Comparison of ENCODE assay signal across 10 cellular contexts in the genomic region with DNA sequence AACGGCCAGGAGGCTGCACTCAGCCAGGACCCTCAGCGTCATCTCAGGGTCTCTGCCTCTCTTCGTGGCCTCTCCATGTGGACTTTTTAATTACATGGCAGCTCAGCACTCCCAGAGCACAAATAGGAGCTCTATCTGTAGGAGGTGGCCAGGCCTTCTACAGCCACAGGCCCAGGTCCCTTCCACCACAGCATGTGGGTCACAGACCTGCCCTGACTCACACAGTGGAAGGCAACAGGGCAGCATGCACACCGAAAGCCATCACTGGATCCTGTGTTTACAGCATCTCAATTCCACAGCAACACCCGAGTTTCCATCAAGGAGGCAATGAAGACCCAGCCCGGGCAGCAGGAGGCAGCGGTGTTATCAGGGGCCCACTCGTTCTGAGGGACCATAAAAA.
A peak's percentile ranks its signal among the peaks of the same experiment; 100 is the strongest.
DNase-seq lines count a peak whose midpoint lies in the region; ATAC-seq and TF ChIP-seq lines count a peak whose summit lies in the region.
"Had no signal": no experiment of that assay in that cellular context is flagged by ENCODE, and none has a peak within 500 bp of the region (broad histone marks: within the 10 kb centered on the region; RNA-seq: fewer than 3 reads in every experiment).

No MANE protein-coding gene starts in this region.

- CTCF ChIA-PET in WTC11 (lab: Charles Lee): interaction anchor here (1.5 kb wide), 1 partner anchor 49 kb away, joined by 3 read pairs; no protein-coding TSS in a partner anchor

- H2BK15ac ChIP-seq in mesenchymal stem cell (ENCODE audit: low read depth, poor library complexity, severe bottlenecking): no peak overlapping the region

- H3K9me3 ChIP-seq in mesenchymal stem cell (ENCODE audit: control insufficient read depth, low read length): no peaks in the 10 kb centered on the region
- H3K9me3 ChIP-seq in suprapubic skin: no peaks in the 10 kb centered on the region

- H3K9me3 Mint-ChIP-seq in WTC11: peaks cover 5% of the 10 kb centered on the region

- no peak for DNase-seq in HFF-Myc (ENCODE audit: extremely low read depth, low read depth)
- DNase-seq in coronary artery (ENCODE audit: low spot score): peak; percentile 77
- peak; percentile 50 for DNase-seq in mesenchymal stem cell
- no peak for DNase-seq in suprapubic skin (ENCODE audit: low spot score in 2 of 2)
- DNase-seq in ureter (ENCODE audit: low spot score): no peak
- DNase-seq in A172 (ENCODE audit: low spot score): no peak
- DNase-seq in WTC11 (ENCODE audit: low spot score): no peak
- DNase-seq: activated CD4-positive, alpha-beta T cell treated with anti-CD3 and anti-CD28 coated beads for 36 hours; stimulated activated CD4-positive, alpha-beta T cell treated with anti-CD3 and anti-CD28 coated beads, Interleukin-4, amount 100 ng/mL, for 24 hours; stimulated activated naive CD4-positive, alpha-beta T cell had no signal

- H4K91ac ChIP-seq in mesenchymal stem cell (ENCODE audit: low read length): peak overlapping the region; percentile 95

- H3K9ac ChIP-seq in mesenchymal stem cell (ENCODE audit: low read length): peak overlapping the region; percentile 69

- 54% methylated on average over 8 of the region's 8 CpGs for WGBS in mesenchymal stem cell
- WGBS in suprapubic skin: 94% methylated on average over 8 of the region's 8 CpGs

- POLR2A ChIA-PET in WTC11 (lab: Charles Lee): no interaction called here

- peak overlapping the region; percentile 94 to 95 for H3K27ac ChIP-seq in coronary artery
- no peak overlapping the region for H3K27ac ChIP-seq in mesenchymal stem cell (ENCODE audit: low read length, poor library complexity, severe bottlenecking)
- peak overlapping the region; percentile 21 for H3K27ac ChIP-seq in suprapubic skin

- peak overlapping the region; percentile 15 for H2AK5ac ChIP-seq in mesenchymal stem cell (ENCODE audit: low read length, severe bottlenecking)

- TF ChIP-seq CTCF in HFF-Myc (IDR thresholded peaks at IDR 0.05; ENCODE audit: low read depth, low read length, missing control alignments) (peak; percentile 7), coronary artery (IDR thresholded peaks at IDR 0.05) (no peak), suprapubic skin (IDR thresholded peaks at IDR 0.05) (no peak), WTC11 (IDR thresholded peaks at IDR 0.05) (no peak)

- H3K27me3 ChIP-seq in mesenchymal stem cell (ENCODE audit: control insufficient read depth in 1 of 2, insufficient read depth in 1 of 2, low read length in 2 of 2) (no peaks in the 10 kb centered on the region), suprapubic skin (no peaks in the 10 kb centered on the region)

- no peak overlapping the region for H3K4me3 ChIP-seq in HFF-Myc (replicated peaks; ENCODE audit: low read depth, low read length)
- H3K4me3 ChIP-seq in coronary artery: peak overlapping the region; percentile 23
- no peak overlapping the region for H3K4me3 ChIP-seq in mesenchymal stem cell (ENCODE audit: insufficient read depth in 1 of 2, low read depth in 1 of 2, low read length in 2 of 2)
- no peak overlapping the region for H3K4me3 ChIP-seq in suprapubic skin

- H3K27ac Mint-ChIP-seq in WTC11: no peak overlapping the region
- H3K27ac Mint-ChIP-seq: activated CD4-positive, alpha-beta T cell treated with anti-CD3 and anti-CD28 coated beads for 36 hours had no signal

- H2BK12ac ChIP-seq in mesenchymal stem cell (ENCODE audit: low read length in 2 of 2): peak overlapping the region; percentile 69 to 91

- H3K23ac ChIP-seq in mesenchymal stem cell (ENCODE audit: low read length in 2 of 2): no peak overlapping the region

- no peak for TF ChIP-seq POLR2A in suprapubic skin (IDR thresholded peaks at IDR 0.05)

- no peaks in the 10 kb centered on the region for H3K36me3 Mint-ChIP-seq in WTC11

- H3K27me3 Mint-ChIP-seq in WTC11 (ENCODE audit: low read depth): no peaks in the 10 kb centered on the region
- H3K27me3 Mint-ChIP-seq: activated CD4-positive, alpha-beta T cell treated with anti-CD3 and anti-CD28 coated beads for 36 hours had no signal

- H3K4me1 Mint-ChIP-seq in WTC11: peaks cover 19% of the 10 kb centered on the region

- H2AFZ ChIP-seq in mesenchymal stem cell (ENCODE audit: low read depth, low read length): no peak overlapping the region

- H3K79me1 ChIP-seq in mesenchymal stem cell (replicated peaks; ENCODE audit: low read length, poor library complexity, severe bottlenecking): no peaks in the 10 kb centered on the region

- H2BK120ac ChIP-seq in mesenchymal stem cell (ENCODE audit: low read depth, low read length): peak overlapping the region; percentile 66

- H3K4ac ChIP-seq in mesenchymal stem cell (ENCODE audit: low read depth in 1 of 2, low read length in 2 of 2): peak overlapping the region; percentile 85 to 97

- no peak overlapping the region for H3K4me2 ChIP-seq in mesenchymal stem cell (ENCODE audit: low read length, poor library complexity, severe bottlenecking)

- H3K18ac ChIP-seq in mesenchymal stem cell (ENCODE audit: low read depth in 1 of 2, low read length in 2 of 2): peak overlapping the region; percentile 84 to 85

- no peak overlapping the region for H2BK5ac ChIP-seq in mesenchymal stem cell (ENCODE audit: low read depth, low read length, poor library complexity, severe bottlenecking)

- no peak for ATAC-seq in WTC11
- ATAC-seq: activated CD4-positive, alpha-beta T cell treated with anti-CD3 and anti-CD28 coated beads for 36 hours had no signal

- no peak overlapping the region for H3K4me3 Mint-ChIP-seq in WTC11
- H3K4me3 Mint-ChIP-seq: activated CD4-positive, alpha-beta T cell treated with anti-CD3 and anti-CD28 coated beads for 36 hours had no signal

- H4K8ac ChIP-seq in mesenchymal stem cell (ENCODE audit: low read length): peak overlapping the region; percentile 93

- H3K36me3 ChIP-seq in mesenchymal stem cell (ENCODE audit: control insufficient read depth in 1 of 2, insufficient read depth in 2 of 2, low read depth in 1 of 2, low read length in 2 of 2) (no peaks in the 10 kb centered on the region), suprapubic skin (no peaks in the 10 kb centered on the region)

- H3K4me1 ChIP-seq in mesenchymal stem cell (ENCODE audit: control insufficient read depth, insufficient read depth, low read depth, low read length) (peaks cover 30% of the 10 kb centered on the region), suprapubic skin (peaks cover 63% of the 10 kb centered on the region)

- TF ChIP-seq EP300 in suprapubic skin (IDR thresholded peaks at IDR 0.05): no peak

- peak overlapping the region in 1 of 2 experiments; percentile 3 for H3K14ac ChIP-seq in mesenchymal stem cell (ENCODE audit: low read length in 2 of 2)

TF ChIP-seq in WTC11, 78 proteins besides CTCF, POLR2A, EP300 and RAD21 (continues in another document):
- TF ChIP-seq, protein P1, sequence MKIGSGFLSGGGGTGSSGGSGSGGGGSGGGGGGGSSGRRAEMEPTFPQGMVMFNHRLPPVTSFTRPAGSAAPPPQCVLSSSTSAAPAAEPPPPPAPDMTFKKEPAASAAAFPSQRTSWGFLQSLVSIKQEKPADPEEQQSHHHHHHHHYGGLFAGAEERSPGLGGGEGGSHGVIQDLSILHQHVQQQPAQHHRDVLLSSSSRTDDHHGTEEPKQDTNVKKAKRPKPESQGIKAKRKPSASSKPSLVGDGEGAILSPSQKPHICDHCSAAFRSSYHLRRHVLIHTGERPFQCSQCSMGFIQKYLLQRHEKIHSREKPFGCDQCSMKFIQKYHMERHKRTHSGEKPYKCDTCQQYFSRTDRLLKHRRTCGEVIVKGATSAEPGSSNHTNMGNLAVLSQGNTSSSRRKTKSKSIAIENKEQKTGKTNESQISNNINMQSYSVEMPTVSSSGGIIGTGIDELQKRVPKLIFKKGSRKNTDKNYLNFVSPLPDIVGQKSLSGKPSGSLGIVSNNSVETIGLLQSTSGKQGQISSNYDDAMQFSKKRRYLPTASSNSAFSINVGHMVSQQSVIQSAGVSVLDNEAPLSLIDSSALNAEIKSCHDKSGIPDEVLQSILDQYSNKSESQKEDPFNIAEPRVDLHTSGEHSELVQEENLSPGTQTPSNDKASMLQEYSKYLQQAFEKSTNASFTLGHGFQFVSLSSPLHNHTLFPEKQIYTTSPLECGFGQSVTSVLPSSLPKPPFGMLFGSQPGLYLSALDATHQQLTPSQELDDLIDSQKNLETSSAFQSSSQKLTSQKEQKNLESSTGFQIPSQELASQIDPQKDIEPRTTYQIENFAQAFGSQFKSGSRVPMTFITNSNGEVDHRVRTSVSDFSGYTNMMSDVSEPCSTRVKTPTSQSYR (CRISPR knock-in tag; IDR thresholded peaks at IDR 0.05): no peak
- TF ChIP-seq PRRX2 (CRISPR knock-in tag; IDR thresholded peaks at IDR 0.05): no peak
- no peak for TF ChIP-seq NFYB (CRISPR knock-in tag; conservative IDR thresholded peaks at IDR 0.05; ENCODE audit: low read depth)
- no peak for TF ChIP-seq ATF1 (CRISPR knock-in tag; IDR thresholded peaks at IDR 0.05)
- TF ChIP-seq CBFB (CRISPR knock-in tag; IDR thresholded peaks at IDR 0.05; ENCODE audit: low read depth): no peak
- no peak for TF ChIP-seq TEAD4 (CRISPR knock-in tag; IDR thresholded peaks at IDR 0.05)
- TF ChIP-seq, protein P2, sequence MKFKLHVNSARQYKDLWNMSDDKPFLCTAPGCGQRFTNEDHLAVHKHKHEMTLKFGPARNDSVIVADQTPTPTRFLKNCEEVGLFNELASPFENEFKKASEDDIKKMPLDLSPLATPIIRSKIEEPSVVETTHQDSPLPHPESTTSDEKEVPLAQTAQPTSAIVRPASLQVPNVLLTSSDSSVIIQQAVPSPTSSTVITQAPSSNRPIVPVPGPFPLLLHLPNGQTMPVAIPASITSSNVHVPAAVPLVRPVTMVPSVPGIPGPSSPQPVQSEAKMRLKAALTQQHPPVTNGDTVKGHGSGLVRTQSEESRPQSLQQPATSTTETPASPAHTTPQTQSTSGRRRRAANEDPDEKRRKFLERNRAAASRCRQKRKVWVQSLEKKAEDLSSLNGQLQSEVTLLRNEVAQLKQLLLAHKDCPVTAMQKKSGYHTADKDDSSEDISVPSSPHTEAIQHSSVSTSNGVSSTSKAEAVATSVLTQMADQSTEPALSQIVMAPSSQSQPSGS (CRISPR knock-in tag; IDR thresholded peaks at IDR 0.05; ENCODE audit: borderline replicate concordance, low read depth): no peak
- TF ChIP-seq NR2C2 (CRISPR knock-in tag; IDR thresholded peaks at IDR 0.05): no peak
- TF ChIP-seq SMAD3 (CRISPR knock-in tag; IDR thresholded peaks at IDR 0.05; ENCODE audit: borderline replicate concordance): no peak
- TF ChIP-seq NR1H2 (CRISPR knock-in tag; IDR thresholded peaks at IDR 0.05): no peak

Comparison
In these comparisons a context has a peak if more than half of its experiments do, and no peak if none do; other contexts are left out.
1. DNase-seq: peak in coronary artery (single experiment) and mesenchymal stem cell (single experiment); none in HFF-Myc (single experiment), suprapubic skin (0 of 2), ureter (single experiment), A172 (single experiment) and WTC11 (single experiment).